33 cellular contexts compared by ENCODE assay signal in the genomic region with DNA sequence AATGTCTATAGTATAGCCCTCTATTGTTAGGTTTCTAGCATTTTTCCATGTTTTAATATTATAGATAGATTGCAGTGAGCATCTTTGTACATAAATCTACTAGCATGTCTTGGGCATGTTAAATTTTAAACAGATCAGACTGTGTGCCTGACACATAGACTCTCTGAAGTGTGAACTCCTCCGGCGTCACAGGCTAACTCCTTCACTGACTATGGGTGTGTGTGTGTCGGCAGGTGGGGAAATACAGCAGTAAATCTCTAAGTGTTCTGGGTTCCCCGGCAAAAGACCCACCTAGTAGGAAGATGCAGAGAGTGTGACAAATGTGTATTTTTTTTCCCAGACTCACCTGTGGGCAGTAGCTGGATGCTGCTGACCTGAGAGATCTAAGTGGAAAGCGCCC. TPM values are rescaled to one million over a fixed set of nuclear protein-coding genes. Genes with fewer than 3 reads are reported as not detected.
DNase-seq lines count a peak whose midpoint lies in the region; ATAC-seq and TF ChIP-seq lines count a peak whose summit lies in the region.
"Had no signal": no experiment of that assay in that cellular context is flagged by ENCODE, and none has a peak within 500 bp of the region (broad histone marks: within the 10 kb centered on the region; RNA-seq: fewer than 3 reads in every experiment).

No MANE protein-coding gene starts in this region.

- H3K4me1 ChIP-seq in esophagus squamous epithelium (peaks cover 0 to 29% (median 13%) of the 10 kb centered on the region in 3 donors), suprapubic skin (peaks cover 18% of the 10 kb centered on the region)
- H3K4me1 ChIP-seq: Caco-2, prostate gland had no signal

- H3K27me3 Mint-ChIP-seq in nephron progenitor cell (ENCODE audit: low read depth, poor library complexity) (peaks cover 3% of the 10 kb centered on the region), natural killer cell (ENCODE audit: low read depth in 2 of 2) (no peaks in the 10 kb centered on the region), progenitor cell of endocrine pancreas (peaks cover 22% of the 10 kb centered on the region)

- TF ChIP-seq CTCF in dorsolateral prefrontal cortex (IDR thresholded peaks at IDR 0.05 in 54 of 56, conservative IDR thresholded peaks at IDR 0.05 in 2 of 56; ENCODE audit: low read depth in 1 of 56, partially characterized antibody in 56 of 56): no peak
- TF ChIP-seq CTCF in esophagus squamous epithelium (IDR thresholded peaks at IDR 0.05): no peak
- no peak for TF ChIP-seq CTCF in nephron progenitor cell (IDR thresholded peaks at IDR 0.05)
- TF ChIP-seq CTCF in suprapubic skin (IDR thresholded peaks at IDR 0.05): no peak
- TF ChIP-seq CTCF in natural killer cell (IDR thresholded peaks at IDR 0.05): no peak
- TF ChIP-seq CTCF in progenitor cell of endocrine pancreas (IDR thresholded peaks at IDR 0.05; ENCODE audit: unreplicated experiment): no peak

- H3K9me3 Mint-ChIP-seq in nephron progenitor cell (no peaks in the 10 kb centered on the region), natural killer cell (no peaks in the 10 kb centered on the region), progenitor cell of endocrine pancreas (ENCODE audit: low read depth) (no peaks in the 10 kb centered on the region)
- H3K9me3 Mint-ChIP-seq: activated naive CD8-positive, alpha-beta T cell treated with anti-CD3 and anti-CD28 coated beads, Interleukin-2, amount 50 U/mL, for 24 hours; activated T-cell treated with anti-CD3 and anti-CD28 coated beads, Interleukin-2, amount 50 U/mL, for 24 hours; immature natural killer cell; stimulated activated effector memory CD8-positive, alpha-beta T cell treated with anti-CD3 and anti-CD28 coated beads, Interleukin-12 subunit alpha, Interleukin-12 subunit beta, amount 100 ng/mL, for 72 hours had no signal

- DNase-seq in dorsolateral prefrontal cortex (peak in 1 of 10 donors; percentile 8), esophagus squamous epithelium (lab: John Stamatoyannopoulos, UW) (no peak), nephron progenitor cell (no peak), suprapubic skin (ENCODE audit: low spot score in 2 of 2) (no peak), T-helper 1 cell (no peak), natural killer cell (no peak), progenitor cell of endocrine pancreas (ENCODE audit: low spot score, unreplicated experiment) (no peak)
- no peak for DNase-seq in stimulated activated CD4-positive, alpha-beta T cell treated with anti-CD3 and anti-CD28 coated beads, Interleukin-2, amount 100 ng/mL, for 48 hours
- DNase-seq: activated CD4-positive, alpha-beta T cell treated with anti-CD3 and anti-CD28 coated beads for 48 hours; activated gamma-delta T cell treated with Interleukin-2 at 50 U/mL for 16 hours; activated naive CD8-positive, alpha-beta T cell treated with anti-CD3 and anti-CD28 coated beads, Interleukin-2, amount 50 U/mL, for 24 hours; activated T-cell treated with anti-CD3 and anti-CD28 coated beads, Interleukin-2, amount 50 U/mL, for 24 hours; Caco-2; DMS79 treated with DMSO at 0.1 percent for 48 hours; effector CD4-positive, alpha-beta T cell; foreskin keratinocyte; GF-D8; H7; hypothalamus; immature natural killer cell; NCI-H1105; NCI-H1930; NCI-H526 treated with DMSO at 0.1 percent for 48 hours; SIG-M5; stimulated activated CD4-positive, alpha-beta T cell treated with anti-CD3 and anti-CD28 coated beads, Interleukin-4, amount 100 ng/mL, for 1 hour; T-helper 9 cell; WERI-Rb-1 had no signal

- ATAC-seq in natural killer cell: no peak
- ATAC-seq: activated naive CD8-positive, alpha-beta T cell treated with anti-CD3 and anti-CD28 coated beads, Interleukin-2, amount 50 U/mL, for 24 hours; foreskin keratinocyte; K562; stimulated activated effector memory CD8-positive, alpha-beta T cell treated with anti-CD3 and anti-CD28 coated beads, Interleukin-12 subunit alpha, Interleukin-12 subunit beta, amount 100 ng/mL, for 72 hours had no signal

- no peaks in the 10 kb centered on the region for H3K9me3 ChIP-seq in esophagus squamous epithelium
- no peaks in the 10 kb centered on the region for H3K9me3 ChIP-seq in suprapubic skin
- H3K9me3 ChIP-seq: Caco-2, prostate gland had no signal

- H3K36me3 ChIP-seq in esophagus squamous epithelium: no peaks in the 10 kb centered on the region
- no peaks in the 10 kb centered on the region for H3K36me3 ChIP-seq in suprapubic skin
- H3K36me3 ChIP-seq: neural progenitor cell, prostate gland, WERI-Rb-1 had no signal

- no peaks in the 10 kb centered on the region for H3K27me3 ChIP-seq in dorsolateral prefrontal cortex
- H3K27me3 ChIP-seq in esophagus squamous epithelium: no peaks in the 10 kb centered on the region
- H3K27me3 ChIP-seq in suprapubic skin: no peaks in the 10 kb centered on the region
- H3K27me3 ChIP-seq: foreskin keratinocyte, neural progenitor cell had no signal

- no peak for TF ChIP-seq EP300 in suprapubic skin (IDR thresholded peaks at IDR 0.05)

- intact Hi-C loops in dorsolateral prefrontal cortex (cut with DNase I): no loop called here
- intact Hi-C loops in esophagus squamous epithelium (cut with DNase I): no loop called here
- intact Hi-C loops in natural killer cell (cut with micrococcal nuclease): no loop called here

- WGBS in esophagus squamous epithelium, 2 donors: 84 to 94% methylated on average over 2 to 5 of the region's 5 CpGs
- WGBS in suprapubic skin: 98% methylated on average over 5 of the region's 5 CpGs

- H3K4me3 ChIP-seq in dorsolateral prefrontal cortex: peak overlapping the region in 30 of 59 donors; percentile 5 to 55 (median 36)
- H3K4me3 ChIP-seq in esophagus squamous epithelium: peak overlapping the region in 2 of 4 donors; percentile 35 to 47
- peak overlapping the region; percentile 36 for H3K4me3 ChIP-seq in suprapubic skin
- H3K4me3 ChIP-seq: K562, neural progenitor cell, smooth muscle cell had no signal

- peaks cover 57% of the 10 kb centered on the region for H3K4me1 Mint-ChIP-seq in nephron progenitor cell
- H3K4me1 Mint-ChIP-seq in natural killer cell: no peaks in the 10 kb centered on the region
- H3K4me1 Mint-ChIP-seq in progenitor cell of endocrine pancreas (ENCODE audit: low read depth): no peaks in the 10 kb centered on the region
- H3K4me1 Mint-ChIP-seq: activated naive CD8-positive, alpha-beta T cell treated with anti-CD3 and anti-CD28 coated beads, Interleukin-2, amount 50 U/mL, for 24 hours; immature natural killer cell; stimulated activated effector memory CD8-positive, alpha-beta T cell treated with anti-CD3 and anti-CD28 coated beads, Interleukin-12 subunit alpha, Interleukin-12 subunit beta, amount 100 ng/mL, for 72 hours had no signal

- TF ChIP-seq POLR2A in esophagus squamous epithelium (IDR thresholded peaks at IDR 0.05) (no peak), suprapubic skin (IDR thresholded peaks at IDR 0.05) (no peak)

- H3K27ac ChIP-seq in dorsolateral prefrontal cortex (peak overlapping the region in 8 of 59 donors; percentile 2 to 54 (median 48)), esophagus squamous epithelium (peak overlapping the region in 3 of 4 donors; percentile 42 to 82 (median 71)), suprapubic skin (no peak overlapping the region)
- H3K27ac ChIP-seq: C4-2B, foreskin keratinocyte, neural progenitor cell, prostate gland, WERI-Rb-1 had no signal

- H3K36me3 Mint-ChIP-seq in nephron progenitor cell (ENCODE audit: low read depth) (no peaks in the 10 kb centered on the region), natural killer cell (no peaks in the 10 kb centered on the region), progenitor cell of endocrine pancreas (ENCODE audit: insufficient read depth) (no peaks in the 10 kb centered on the region)
- H3K36me3 Mint-ChIP-seq: immature natural killer cell; neural progenitor cell; stimulated activated effector memory CD8-positive, alpha-beta T cell treated with anti-CD3 and anti-CD28 coated beads, Interleukin-12 subunit alpha, Interleukin-12 subunit beta, amount 100 ng/mL, for 72 hours had no signal

- H3K27ac Mint-ChIP-seq in nephron progenitor cell: peak overlapping the region; percentile 10
- no peak overlapping the region for H3K27ac Mint-ChIP-seq in natural killer cell
- H3K27ac Mint-ChIP-seq in progenitor cell of endocrine pancreas: no peak overlapping the region
- H3K27ac Mint-ChIP-seq: activated naive CD8-positive, alpha-beta T cell treated with anti-CD3 and anti-CD28 coated beads, Interleukin-2, amount 50 U/mL, for 24 hours; activated T-cell treated with anti-CD3 and anti-CD28 coated beads, Interleukin-2, amount 50 U/mL, for 24 hours; neural progenitor cell; stimulated activated effector memory CD8-positive, alpha-beta T cell treated with anti-CD3 and anti-CD28 coated beads, Interleukin-12 subunit alpha, Interleukin-12 subunit beta, amount 100 ng/mL, for 72 hours had no signal

- no peak overlapping the region for H3K4me3 Mint-ChIP-seq in nephron progenitor cell
- H3K4me3 Mint-ChIP-seq in natural killer cell: no peak overlapping the region
- H3K4me3 Mint-ChIP-seq in progenitor cell of endocrine pancreas (ENCODE audit: low read depth): no peak overlapping the region
- H3K4me3 Mint-ChIP-seq: activated naive CD8-positive, alpha-beta T cell treated with anti-CD3 and anti-CD28 coated beads, Interleukin-2, amount 50 U/mL, for 24 hours; activated T-cell treated with anti-CD3 and anti-CD28 coated beads, Interleukin-2, amount 50 U/mL, for 24 hours; immature natural killer cell; neural progenitor cell; stimulated activated effector memory CD8-positive, alpha-beta T cell treated with anti-CD3 and anti-CD28 coated beads, Interleukin-12 subunit alpha, Interleukin-12 subunit beta, amount 100 ng/mL, for 72 hours had no signal

RNA-seq across cellular contexts. Expression of a gene that starts 2.3 kb away (rescaled TPM):
- total RNA-seq in dorsolateral prefrontal cortex: 100 to 1,000 TPM in 52 of 120 experiments, 10 to 100 TPM in 68; 40.1 to 267 (median 91.6) TPM
- total RNA-seq in esophagus squamous epithelium: 10 to 100 TPM; 21.1 to 92.5 (median 49.7) TPM
- 10 to 100 TPM; 35.5 to 91.7 (median 61.7) TPM for total RNA-seq in suprapubic skin
- under 1 TPM; 0.14 to 0.95 (median 0.71) TPM for total RNA-seq in natural killer cell
- 0.10 and 0.22 TPM in 2 replicates for total RNA-seq in progenitor cell of endocrine pancreas
- total RNA-seq: foreskin keratinocyte, smooth muscle cell had no signal

Comparison
In these comparisons a context has a peak if more than half of its experiments do, and no peak if none do; other contexts are left out.
1. RNA of a gene that starts 2.3 kb away (total RNA-seq): 40.1 to 267 TPM in dorsolateral prefrontal cortex, 35.5 to 91.7 TPM in suprapubic skin and 21.1 to 92.5 TPM in esophagus squamous epithelium; 0.14 to 0.95 TPM in natural killer cell and 0.10 to 0.22 TPM in progenitor cell of endocrine pancreas; every median in the first group is over 10 times any median in the second.